Comparison of ENCODE assay signal across 9 cellular contexts in the genomic region with DNA sequence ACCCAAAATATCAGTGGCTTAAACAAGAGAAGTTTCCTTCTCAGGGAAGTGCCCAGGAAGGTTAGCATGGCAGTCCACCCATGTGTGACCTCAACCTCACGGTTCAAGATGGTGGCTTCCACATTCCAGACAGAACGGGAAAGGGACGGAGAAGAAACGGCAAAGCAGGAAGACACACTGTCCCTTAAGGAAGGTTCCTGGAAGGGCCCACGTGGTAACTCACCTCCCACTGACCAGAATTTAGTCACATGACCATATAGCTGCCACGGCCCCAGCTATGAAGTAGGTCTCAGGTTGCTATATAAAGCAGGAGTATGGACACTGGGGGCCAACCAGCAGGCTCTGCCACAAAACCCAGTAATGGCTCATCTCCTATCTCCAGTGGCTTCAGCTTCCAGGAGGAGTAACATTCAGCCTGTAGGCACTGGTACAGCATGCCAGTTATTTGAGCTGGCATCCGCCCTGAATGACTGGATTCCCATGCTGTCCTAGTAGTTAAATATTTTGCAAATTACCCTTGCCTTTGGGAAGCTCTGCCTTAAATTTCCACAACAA.
DNase-seq lines count a peak whose midpoint lies in the region; ATAC-seq and TF ChIP-seq lines count a peak whose summit lies in the region.
"Had no signal": no experiment of that assay in that cellular context is flagged by ENCODE, and none has a peak within 500 bp of the region (broad histone marks: within the 10 kb centered on the region; RNA-seq: fewer than 3 reads in every experiment).

No MANE protein-coding gene starts in this region.

- H3K27me3 ChIP-seq in Peyer's patch (no peaks in the 10 kb centered on the region), parathyroid adenoma (ENCODE audit: control insufficient read depth, insufficient read depth, low read length) (no peaks in the 10 kb centered on the region), neural progenitor cell (no peaks in the 10 kb centered on the region)

- no peak overlapping the region for H2AFZ ChIP-seq in parathyroid adenoma
- no peak overlapping the region for H2AFZ ChIP-seq in neural progenitor cell (replicated peaks)

- peaks cover 41% of the 10 kb centered on the region for H3K79me2 ChIP-seq in parathyroid adenoma
- H3K79me2 ChIP-seq in neural progenitor cell (ENCODE audit: low read depth), result no peaks in the 10 kb centered on the region

- no peak for TF ChIP-seq POLR2A in Peyer's patch (IDR thresholded peaks at IDR 0.05)

- peaks cover 72 to 88% of the 10 kb centered on the region in 2 donors for H3K4me1 Mint-ChIP-seq in effector memory CD8-positive, alpha-beta T cell (ENCODE audit: low read depth in 2 of 2)
- H3K4me1 Mint-ChIP-seq in neural progenitor cell, result peaks cover 8% of the 10 kb centered on the region

- ATAC-seq in effector memory CD8-positive, alpha-beta T cell (replicated peaks), result peak; percentile 4
- no peak for ATAC-seq in HG02973 (IDR thresholded peaks at IDR 0.05; ENCODE audit: unreplicated experiment)

- no peaks in the 10 kb centered on the region for H3K9me3 ChIP-seq in Peyer's patch
- H3K9me3 ChIP-seq in parathyroid adenoma (ENCODE audit: control insufficient read depth, low read length), result no peaks in the 10 kb centered on the region
- H3K9me3 ChIP-seq in neural progenitor cell (ENCODE audit: low read depth), result no peaks in the 10 kb centered on the region

- H3K9ac ChIP-seq in parathyroid adenoma, result no peak overlapping the region
- no peak overlapping the region for H3K9ac ChIP-seq in neural progenitor cell

- H3K27me3 Mint-ChIP-seq in effector memory CD8-positive, alpha-beta T cell, result no peaks in the 10 kb centered on the region
- H3K27me3 Mint-ChIP-seq in neural progenitor cell (ENCODE audit: insufficient read depth, low read depth), result peaks cover 2% of the 10 kb centered on the region

- no peaks in the 10 kb centered on the region for H3K9me3 Mint-ChIP-seq in effector memory CD8-positive, alpha-beta T cell
- H3K9me3 Mint-ChIP-seq in neural progenitor cell, result no peaks in the 10 kb centered on the region

- no peaks in the 10 kb centered on the region for H3F3A ChIP-seq in neural progenitor cell (ENCODE audit: low read depth)

- H3K27ac Mint-ChIP-seq in effector memory CD8-positive, alpha-beta T cell, result peak overlapping the region; percentile 88 to 93
- H3K27ac Mint-ChIP-seq in neural progenitor cell, result no peak overlapping the region

- H3K27ac ChIP-seq in Peyer's patch, result peak overlapping the region; percentile 23 to 77 (median 46)
- peak overlapping the region; percentile 3 for H3K27ac ChIP-seq in parathyroid adenoma
- no peak overlapping the region for H3K27ac ChIP-seq in neural progenitor cell

- peak overlapping the region; percentile 77 to 80 for H3K4me3 Mint-ChIP-seq in effector memory CD8-positive, alpha-beta T cell
- H3K4me3 Mint-ChIP-seq in neural progenitor cell, result no peak overlapping the region

- H3K36me3 Mint-ChIP-seq in effector memory CD8-positive, alpha-beta T cell (ENCODE audit: insufficient read depth), result peaks cover 93% of the 10 kb centered on the region
- no peaks in the 10 kb centered on the region for H3K36me3 Mint-ChIP-seq in neural progenitor cell

- no peak overlapping the region for H3K4me3 ChIP-seq in Peyer's patch
- no peak overlapping the region for H3K4me3 ChIP-seq in parathyroid adenoma (ENCODE audit: low read depth, low read length)
- no peak overlapping the region for H3K4me3 ChIP-seq in neural progenitor cell

- no peaks in the 10 kb centered on the region for H4K20me1 ChIP-seq in neural progenitor cell (ENCODE audit: low read depth)

- H3K36me3 ChIP-seq in Peyer's patch, result no peaks in the 10 kb centered on the region
- H3K36me3 ChIP-seq in parathyroid adenoma (ENCODE audit: control insufficient read depth, insufficient read depth, low read length), result no peaks in the 10 kb centered on the region
- H3K36me3 ChIP-seq in neural progenitor cell, result no peaks in the 10 kb centered on the region

- TF ChIP-seq CTCF in Peyer's patch (IDR thresholded peaks at IDR 0.05), result no peak
- TF ChIP-seq CTCF in parathyroid adenoma (IDR thresholded peaks at IDR 0.05), result no peak
- no peak for TF ChIP-seq CTCF in neural progenitor cell (IDR thresholded peaks at IDR 0.05)

- H3K4me1 ChIP-seq in Peyer's patch (peaks cover 0 to 65% (median 30%) of the 10 kb centered on the region in 4 donors), parathyroid adenoma (peaks cover 33% of the 10 kb centered on the region), neural progenitor cell (peaks cover 5% of the 10 kb centered on the region)

- H3K4me2 ChIP-seq in parathyroid adenoma (ENCODE audit: low read length) (peak overlapping the region; percentile 35), neural progenitor cell (no peak overlapping the region)

- peak; percentile 42 for DNase-seq in COLO829 (ENCODE audit: low spot score)
- no peak for DNase-seq in Peyer's patch
- DNase-seq in effector memory CD8-positive, alpha-beta T cell, result no peak
- DNase-seq in neural progenitor cell (ENCODE audit: low spot score), result no peak
- DNase-seq in MV-4-11 (lab: John Stamatoyannopoulos, UW), result no peak
- DNase-seq in activated gamma-delta T cell treated with Interleukin-2 at 50 U/mL for 16 hours, result no peak
- DNase-seq: stimulated activated CD4-positive, alpha-beta T cell treated with anti-CD3 and anti-CD28 coated beads, Interleukin-4, amount 100 ng/mL, for 24 hours had no signal
